8 cellular contexts compared by ENCODE assay signal in genomic region chr5:132428147-132428482, GRCh38. TPM values are rescaled to one million over a fixed set of nuclear protein-coding genes. Genes with fewer than 3 reads are reported as not detected.
DNase-seq lines count a peak whose midpoint lies in the region; ATAC-seq, FAIRE-seq and TF ChIP-seq lines count a peak whose summit lies in the region.

No MANE protein-coding gene starts in this region.

- CTCF ChIA-PET in HepG2 (lab: Yijun Ruan, JAX; ENCODE audit: low intra/inter-chr PET ratio, low total read pairs), result no interaction called here
- CTCF ChIA-PET in activated CD8-positive, alpha-beta T cell treated with anti-CD3 and anti-CD28 coated beads, Interleukin-2, amount 10 ng/mL, durations not matched to agents 7 days and 5 days (lab: Charles Lee), result interaction anchor here (0.7 to 11.9 kb wide), 13 partner anchors 7 to 73 kb away, joined by 3 to 141 read pairs (median 29); partner anchors contain the start of gene IRF1

- no peaks in the 10 kb centered on the region for H3K79me2 ChIP-seq in HepG2 (ENCODE audit: insufficient read depth, low read length)

- in situ Hi-C loops in HepG2 (cut with HindIII; ENCODE audit: extremely low pct_ligation_motif_present, low pct_unique_long_range_greater_than_20kb), result loop anchor here (10.0 kb wide), 1 partner anchor 67 kb away; the partner anchor contains the start of gene IRF1

- H3K9me3 ChIP-seq in liver (ENCODE audit: control insufficient read depth in 4 of 4, low read length in 3 of 4), result no peaks in the 10 kb centered on the region
- H3K9me3 ChIP-seq in HepG2 (ENCODE audit: low read length), result no peaks in the 10 kb centered on the region
- no peaks in the 10 kb centered on the region for H3K9me3 ChIP-seq in mucosa of rectum (ENCODE audit: control insufficient read depth in 2 of 2, low read length in 2 of 2)
- no peaks in the 10 kb centered on the region for H3K9me3 ChIP-seq in BE2C

- H3K27ac Mint-ChIP-seq in activated CD8-positive, alpha-beta T cell treated with anti-CD3 and anti-CD28 coated beads, Interleukin-2, amount 10 ng/mL, durations not matched to agents 7 days and 5 days, result peak overlapping the region; percentile 98

- H3K27me3 ChIP-seq in liver (ENCODE audit: control insufficient read depth in 4 of 4, insufficient read depth in 4 of 4, low read length in 3 of 4), result no peaks in the 10 kb centered on the region
- no peaks in the 10 kb centered on the region for H3K27me3 ChIP-seq in HepG2 (ENCODE audit: control insufficient read depth in 1 of 2, insufficient read depth in 2 of 2, low read length in 2 of 2)
- H3K27me3 ChIP-seq in mucosa of rectum (ENCODE audit: control insufficient read depth in 2 of 2, insufficient read depth in 2 of 2, low read length in 2 of 2), result no peaks in the 10 kb centered on the region
- H3K27me3 ChIP-seq in BE2C, result no peaks in the 10 kb centered on the region

- H3K9ac ChIP-seq in liver (ENCODE audit: low read depth in 1 of 2, low read length in 2 of 2), result peak overlapping the region in 1 of 2 donors; percentile 17
- no peak overlapping the region for H3K9ac ChIP-seq in HepG2 (ENCODE audit: insufficient read depth, low read depth, low read length)
- H3K9ac ChIP-seq in mucosa of rectum (ENCODE audit: low read depth in 1 of 2, low read length in 2 of 2), result peak overlapping the region; percentile 55 to 57

- H3K27ac ChIP-seq in liver (ENCODE audit: low read depth in 1 of 2, low read length in 2 of 2) (peak overlapping the region; percentile 81 to 94), HepG2 (ENCODE audit: extremely low read length, insufficient read depth, low read length) (no peak overlapping the region), mucosa of rectum (ENCODE audit: low read depth in 2 of 2, low read length in 2 of 2) (peak overlapping the region; percentile 94)

- H2AFZ ChIP-seq in HepG2 (ENCODE audit: low read length), result no peak overlapping the region

- H3K9me3 Mint-ChIP-seq in activated CD8-positive, alpha-beta T cell treated with anti-CD3 and anti-CD28 coated beads, Interleukin-2, amount 10 ng/mL, durations not matched to agents 7 days and 5 days (ENCODE audit: insufficient read depth), result no peaks in the 10 kb centered on the region

- no peak for TF ChIP-seq CTCF in liver (IDR thresholded peaks at IDR 0.05; ENCODE audit: low read depth, low read length, missing input control)
- TF ChIP-seq CTCF in HepG2 (CRISPR knock-in tag; IDR thresholded peaks at IDR 0.05), result no peak
- no peak for TF ChIP-seq CTCF in BE2C (IDR thresholded peaks at IDR 0.05; ENCODE audit: low read depth, low read length)

- H3K4me1 ChIP-seq in liver (ENCODE audit: control insufficient read depth in 4 of 4, insufficient read depth in 4 of 4, low read length in 3 of 4) (peaks cover 19 to 56% (median 40%) of the 10 kb centered on the region in 4 donors), HepG2 (ENCODE audit: insufficient read depth, low read length) (peaks cover 64% of the 10 kb centered on the region), mucosa of rectum (ENCODE audit: control insufficient read depth in 2 of 2, insufficient read depth in 2 of 2, low read length in 2 of 2) (peaks cover 88 to 93% of the 10 kb centered on the region in 2 donors), BE2C (peaks cover 17% of the 10 kb centered on the region)

- H4K20me1 ChIP-seq in HepG2 (ENCODE audit: insufficient read depth, low read length), result no peaks in the 10 kb centered on the region

- H3K4me3 Mint-ChIP-seq in activated CD8-positive, alpha-beta T cell treated with anti-CD3 and anti-CD28 coated beads, Interleukin-2, amount 10 ng/mL, durations not matched to agents 7 days and 5 days, result peak overlapping the region; percentile 74

- no peaks in the 10 kb centered on the region for H3K27me3 Mint-ChIP-seq in activated CD8-positive, alpha-beta T cell treated with anti-CD3 and anti-CD28 coated beads, Interleukin-2, amount 10 ng/mL, durations not matched to agents 7 days and 5 days (ENCODE audit: low read depth)

- no peak for FAIRE-seq in HepG2 (lab: Jason Lieb, UNC)

- TF ChIP-seq POLR2A in HepG2 (IDR thresholded peaks at IDR 0.05; ENCODE audit: insufficient read depth in 1 of 2, low read depth in 2 of 2, low read length in 2 of 2), result no peak

- intact Hi-C loops in HepG2 (cut with micrococcal nuclease; ENCODE audit: unreplicated experiment), result no loop called here

- no peak for ATAC-seq in HepG2
- no peak for ATAC-seq in activated CD8-positive, alpha-beta T cell treated with anti-CD3 and anti-CD28 coated beads, Interleukin-2, amount 10 ng/mL, durations not matched to agents 7 days and 5 days

- no peak for TF ChIP-seq EP300 in HepG2 (IDR thresholded peaks at IDR 0.05; ENCODE audit: low read depth in 2 of 2, low read length in 2 of 2)
- no peak for TF ChIP-seq EP300 in HepG2 (CRISPR knock-in tag; IDR thresholded peaks at IDR 0.05; ENCODE audit: borderline replicate concordance)

- no peak overlapping the region for H3K4me3 ChIP-seq in liver (ENCODE audit: low read depth in 1 of 3, low read length in 3 of 3)
- no peak overlapping the region for H3K4me3 ChIP-seq in HepG2 (replicated peaks in 1 of 3; ENCODE audit: insufficient read depth in 1 of 3, low read depth in 2 of 3, low read length in 3 of 3)
- peak overlapping the region in 1 of 2 donors; percentile 45 for H3K4me3 ChIP-seq in mucosa of rectum (ENCODE audit: low read length in 2 of 2)
- H3K4me3 ChIP-seq in BE2C (ENCODE audit: low read depth, low read length), result no peak overlapping the region

- H3K4me2 ChIP-seq in HepG2 (ENCODE audit: low read depth, low read length), result no peak overlapping the region

- peaks cover 0 to 4% (median 0%) of the 10 kb centered on the region in 4 donors for H3K36me3 ChIP-seq in liver (ENCODE audit: control insufficient read depth in 4 of 4, insufficient read depth in 3 of 4, low read depth in 1 of 4, low read length in 3 of 4)
- H3K36me3 ChIP-seq in HepG2 (replicated peaks in 1 of 2; ENCODE audit: control insufficient read depth in 1 of 2, insufficient read depth in 2 of 2, low read length in 2 of 2), result no peaks in the 10 kb centered on the region; a peak in 1 of 5 replicates
- peaks cover 0 to 3% of the 10 kb centered on the region in 2 donors for H3K36me3 ChIP-seq in mucosa of rectum (ENCODE audit: control insufficient read depth in 2 of 2, insufficient read depth in 2 of 2, low read length in 2 of 2)
- H3K36me3 ChIP-seq in BE2C, result no peaks in the 10 kb centered on the region

- POLR2A ChIA-PET in HepG2 (lab: Yijun Ruan, JAX), result interaction anchor here (1.0 to 6.7 kb wide), 5 partner anchors 28 to 70 kb away, joined by 3 to 86 read pairs (median 7); partner anchors contain the start of gene IRF1
- POLR2A ChIA-PET in activated CD8-positive, alpha-beta T cell treated with anti-CD3 and anti-CD28 coated beads, Interleukin-2, amount 10 ng/mL, durations not matched to agents 7 days and 5 days (lab: Charles Lee), result interaction anchor here (1.2 to 12.1 kb wide), 9 partner anchors 9 to 68 kb away, joined by 3 to 435 read pairs (median 81); partner anchors contain the start of gene IRF1

- H3K36me3 Mint-ChIP-seq in activated CD8-positive, alpha-beta T cell treated with anti-CD3 and anti-CD28 coated beads, Interleukin-2, amount 10 ng/mL, durations not matched to agents 7 days and 5 days (ENCODE audit: low read depth), result peaks cover 81% of the 10 kb centered on the region

- no TSS peak for BruUV-seq in HepG2 (replicated peaks; lab: Mats Ljungman, UMichigan)

- DNase-seq in HepG2 (ENCODE audit: low spot score) (no peak), 8988T (no peak), kidney glomerular epithelial cell (lab: John Stamatoyannopoulos, UW) (no peak), BE2C (no peak), SIG-M5 (lab: John Stamatoyannopoulos, UW) (no peak)
- no peak for DNase-seq in activated CD8-positive, alpha-beta T cell treated with anti-CD3 and anti-CD28 coated beads, Interleukin-2, amount 10 ng/mL, durations not matched to agents 7 days and 5 days

- TF ChIP-seq RAD21 in liver (IDR thresholded peaks at IDR 0.05) (no peak), HepG2 (CRISPR knock-in tag; IDR thresholded peaks at IDR 0.05) (no peak)

- H3K4me1 Mint-ChIP-seq in activated CD8-positive, alpha-beta T cell treated with anti-CD3 and anti-CD28 coated beads, Interleukin-2, amount 10 ng/mL, durations not matched to agents 7 days and 5 days (ENCODE audit: low read depth), result peaks cover 100% of the 10 kb centered on the region

TF ChIP-seq in liver, 16 proteins besides CTCF, POLR2A, EP300 and RAD21 (continues in another document):
- TF ChIP-seq HNF4A (conservative IDR thresholded peaks at IDR 0.05), result no peak
- no peak for TF ChIP-seq SP1 (IDR thresholded peaks at IDR 0.05)
- TF ChIP-seq GABPA (IDR thresholded peaks at IDR 0.05 in 1 of 2, conservative IDR thresholded peaks at IDR 0.05 in 1 of 2), result no peak

TF ChIP-seq in HepG2, 621 proteins besides CTCF, POLR2A, EP300 and RAD21 (continues in another document):
- no peak for TF ChIP-seq KDM3A (CRISPR knock-in tag; IDR thresholded peaks at IDR 0.05; ENCODE audit: low read depth)

RNA-seq across cellular contexts. Expression of gene SLC22A5, which starts 58.6 kb away (rescaled TPM):
- total RNA-seq in liver (10 to 100 TPM; 12.4 to 12.7 TPM), HepG2 (2016; rRNA removed; fragmentation: Illumina TruSeq; extraction: Trizol) (4.0 and 7.1 TPM in 2 replicates)
- polyA plus RNA-seq in liver (1 to 10 TPM; 3.4 to 4.5 TPM), HepG2 (2011; rRNA removed) (15.1 and 17.1 TPM in 2 replicates)
- 1.7 and 1.8 TPM in 2 replicates for total RNA-seq in HepG2 (2016; cell fraction: cytosol; rRNA removed; fragmentation: Illumina TruSeq; extraction: Trizol; ENCODE audit: low read depth)
- total RNA-seq in HepG2 (2016; cell fraction: insoluble cytoplasmic fraction; rRNA removed; fragmentation: Illumina TruSeq; extraction: Trizol), result 2.8 and 7.3 TPM in 2 replicates
- 4.9 and 5.0 TPM in 2 replicates for total RNA-seq in HepG2 (2016; cell fraction: membrane; rRNA removed; fragmentation: Illumina TruSeq; extraction: Trizol)
- total RNA-seq in HepG2 (2016; cell fraction: nucleus; rRNA removed; fragmentation: Illumina TruSeq; extraction: Trizol), result 9.2 and 10.1 TPM in 2 replicates
- polyA plus RNA-seq in HepG2 (2011; cell fraction: cytosol; rRNA removed), result 9.8 and 10.8 TPM in 2 replicates
- polyA plus RNA-seq in HepG2 (2011; cell fraction: nucleus; rRNA removed), result 31.0 and 32.0 TPM in 2 replicates
- polyA plus RNA-seq in HepG2 (2012), result 4.3 and 4.5 TPM in 2 replicates
- 1.2 and 1.3 TPM in 2 replicates for polyA plus RNA-seq in HepG2 (2016; cell fraction: cytosol; fragmentation: Illumina TruSeq; extraction: Trizol; ENCODE audit: low read depth)
- 3.2 and 3.9 TPM in 2 replicates for polyA plus RNA-seq in HepG2 (2016; cell fraction: insoluble cytoplasmic fraction; fragmentation: Illumina TruSeq; extraction: Trizol; ENCODE audit: low read depth)
- polyA plus RNA-seq in HepG2 (2016; cell fraction: membrane; fragmentation: Illumina TruSeq; extraction: Trizol; ENCODE audit: low read depth), result 2.6 TPM in 2 replicates
- 16.4 and 21.5 TPM in 2 replicates for polyA plus RNA-seq in HepG2 (2016; cell fraction: nucleus; fragmentation: Illumina TruSeq; extraction: Trizol; ENCODE audit: insufficient read depth, low read depth)
- 40.2 and 159 TPM in 2 replicates for polyA minus RNA-seq in HepG2 (2011; rRNA and poly(A)+ RNA removed; ENCODE audit: low replicate concordance)
- 4.4 and 5.1 TPM in 2 replicates for polyA minus RNA-seq in HepG2 (2011; cell fraction: cytosol; rRNA and poly(A)+ RNA removed)
- polyA minus RNA-seq in HepG2 (2011; cell fraction: nucleus; rRNA and poly(A)+ RNA removed), result 10.6 and 10.7 TPM in 2 replicates
- total RNA-seq in activated CD8-positive, alpha-beta T cell treated with anti-CD3 and anti-CD28 coated beads, Interleukin-2, amount 10 ng/mL, durations not matched to agents 7 days and 5 days, result 1 to 10 TPM; 2.2 to 3.5 TPM
- 13.7 TPM for polyA plus RNA-seq in BE2C (2012; ENCODE audit: insufficient read depth, insufficient read length, low read depth)
